In the genomic region with DNA sequence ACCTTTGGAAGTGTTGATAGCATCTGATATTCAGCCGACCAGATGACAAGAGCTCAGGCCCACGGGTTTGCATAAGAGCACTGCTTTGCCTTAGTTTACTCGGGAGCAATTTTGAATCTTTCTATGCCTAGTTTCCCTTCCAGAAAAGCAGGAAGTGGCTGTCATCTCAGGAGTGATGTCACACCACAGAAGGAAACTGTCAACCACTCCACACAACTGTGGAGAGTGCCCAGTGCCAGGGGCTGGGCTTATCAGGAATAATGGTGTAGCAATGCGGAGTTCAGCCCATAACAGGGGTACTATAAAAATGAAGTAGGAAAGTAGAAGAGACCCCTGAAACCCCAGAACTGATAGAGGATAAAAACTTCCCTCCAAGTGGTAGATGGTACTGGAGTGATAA, we compare ENCODE assay signal across 1 cellular context.
TF ChIP-seq lines count a peak whose summit lies in the region.

No MANE protein-coding gene starts in this region.

TF ChIP-seq in HEK293, 187 proteins besides CTCF, POLR2A, EP300 and RAD21:
- TF ChIP-seq ZNF677 (tag by site-specific recombination; IDR thresholded peaks at IDR 0.05) (no peak), ZNF169 (tag by site-specific recombination; IDR thresholded peaks at IDR 0.05) (no peak), ZSCAN18 (tag by site-specific recombination; IDR thresholded peaks at IDR 0.05) (no peak), TCF7L2 (IDR thresholded peaks at IDR 0.05; ENCODE audit: borderline replicate concordance, low read depth, low read length) (no peak), ZNF629 (tag by site-specific recombination; IDR thresholded peaks at IDR 0.05) (peak; percentile 35; the same call in 1 of the 2 replicates), ZNF350 (tag by site-specific recombination; IDR thresholded peaks at IDR 0.05) (no peak), ZNF426 (tag by site-specific recombination; IDR thresholded peaks at IDR 0.05) (no peak)
